Comparison of ENCODE assay signal across 18 cellular contexts in genomic region chr6:160967351-160967750, GRCh38. TPM values are rescaled to one million over a fixed set of nuclear protein-coding genes. Genes with fewer than 3 reads are reported as not detected.
DNase-seq lines count a peak whose midpoint lies in the region; ATAC-seq, FAIRE-seq and TF ChIP-seq lines count a peak whose summit lies in the region.
"Had no signal": no experiment of that assay in that cellular context is flagged by ENCODE, and none has a peak within 500 bp of the region (broad histone marks: within the 10 kb centered on the region; RNA-seq: fewer than 3 reads in every experiment).

No MANE protein-coding gene starts in this region.

- no peak overlapping the region for H3K9ac ChIP-seq in MM.1S (ENCODE audit: low read length)
- H3K9ac ChIP-seq: GM23248 had no signal

- H3K9me2 ChIP-seq in MM.1S (replicated peaks; ENCODE audit: insufficient read depth, low read length) = no peaks in the 10 kb centered on the region

- H3K4me3 ChIP-seq in left ventricle myocardium inferior (no peak overlapping the region), heart left ventricle (no peak overlapping the region), MM.1S (ENCODE audit: low read length) (no peak overlapping the region)
- H3K4me3 ChIP-seq: GM12878, GM23248 had no signal

- no peak for TF ChIP-seq CTCF in left ventricle myocardium inferior (IDR thresholded peaks at IDR 0.05; ENCODE audit: borderline replicate concordance)
- no peak for TF ChIP-seq CTCF in heart left ventricle (IDR thresholded peaks at IDR 0.05)
- no peak for TF ChIP-seq CTCF in MM.1S (IDR thresholded peaks at IDR 0.05; ENCODE audit: low read length)

- intact Hi-C loops in left ventricle myocardium inferior (cut with micrococcal nuclease) = no loop called here
- intact Hi-C loops in heart left ventricle (cut with DNase I) = no loop called here

- ATAC-seq in heart left ventricle (no peak), GM19035 (IDR thresholded peaks at IDR 0.05; ENCODE audit: unreplicated experiment) (no peak), HG03095 (IDR thresholded peaks at IDR 0.05; ENCODE audit: unreplicated experiment) (no peak)
- ATAC-seq: GM12878 had no signal

- no peak for DNase-seq in left ventricle myocardium inferior
- no peak for DNase-seq in heart left ventricle
- DNase-seq in GM12892 (ENCODE audit: insufficient read length) = no peak
- no peak for DNase-seq in MM.1S
- DNase-seq: C1 segment of cervical spinal cord; CD4-positive, CD25-positive, alpha-beta regulatory T cell; CD8-positive, alpha-beta memory T cell; COR-L47; DMS 273 treated with DMSO at 0.1 percent for 48 hours; DMS53; DND-41; EL; HCEC 1CT had no signal

- H3K4me2 ChIP-seq in MM.1S (ENCODE audit: low read depth, low read length) = peak overlapping the region; percentile 57; the same call in 1 of the 2 replicates

- H3K27me3 ChIP-seq in left ventricle myocardium inferior (ENCODE audit: low read depth) (no peaks in the 10 kb centered on the region), heart left ventricle (no peaks in the 10 kb centered on the region), MM.1S (replicated peaks; ENCODE audit: insufficient read depth, low read length) (no peaks in the 10 kb centered on the region)

- H4K20me1 ChIP-seq in MM.1S (ENCODE audit: insufficient read depth, low read length) = no peaks in the 10 kb centered on the region

- no peak overlapping the region for H2AFZ ChIP-seq in MM.1S (ENCODE audit: low read length)

- H3K36me3 ChIP-seq in left ventricle myocardium inferior = no peaks in the 10 kb centered on the region
- H3K36me3 ChIP-seq in heart left ventricle = no peaks in the 10 kb centered on the region
- H3K36me3 ChIP-seq in MM.1S (replicated peaks; ENCODE audit: insufficient read depth, low read length) = no peaks in the 10 kb centered on the region

- no peaks in the 10 kb centered on the region for H3K79me2 ChIP-seq in MM.1S (ENCODE audit: low read length)

- FAIRE-seq in GM12892 (lab: Jason Lieb, UNC) = peak; percentile 63
- FAIRE-seq: GM12878 had no signal

- H3K4me1 ChIP-seq in left ventricle myocardium inferior (peaks cover 20% of the 10 kb centered on the region), heart left ventricle (peaks cover 0 to 8% (median 0%) of the 10 kb centered on the region in 12 donors), MM.1S (ENCODE audit: low read length) (peaks cover 10% of the 10 kb centered on the region)

- TF ChIP-seq POLR2A in heart left ventricle (IDR thresholded peaks at IDR 0.05) (no peak), GM12892 (IDR thresholded peaks at IDR 0.05; ENCODE audit: low read depth, low read length) (no peak)

- peak overlapping the region; percentile 65 for H3K27ac ChIP-seq in left ventricle myocardium inferior (replicated peaks)
- peak overlapping the region in 3 of 12 donors; percentile 26 to 37 (median 34) for H3K27ac ChIP-seq in heart left ventricle
- H3K27ac ChIP-seq in MM.1S (ENCODE audit: low read length) = no peak overlapping the region; the same call in 1 of the 2 replicates
- H3K27ac ChIP-seq: GM23248, HL-60 had no signal

- WGBS in heart left ventricle, 4 donors = 75 to 91% (median 82%) methylated on average over 4 of the region's 4 CpGs

- no peaks in the 10 kb centered on the region for H3F3A ChIP-seq in MM.1S (ENCODE audit: insufficient read depth, low read length)

- H3K9me3 ChIP-seq in left ventricle myocardium inferior (replicated peaks) = no peaks in the 10 kb centered on the region
- no peaks in the 10 kb centered on the region for H3K9me3 ChIP-seq in heart left ventricle
- H3K9me3 ChIP-seq in MM.1S (replicated peaks; ENCODE audit: insufficient read depth, low read length) = no peaks in the 10 kb centered on the region

RNA-seq across cellular contexts. Expression of gene MAP3K4, which starts 24.2 kb away (rescaled TPM):
- total RNA-seq in left ventricle myocardium inferior = 37.1 TPM
- total RNA-seq in heart left ventricle = 10 to 100 TPM; 18.3 to 39.1 (median 29.2) TPM
- polyA plus RNA-seq in heart left ventricle = 10 to 100 TPM in 1 of 2 donors, 1 to 10 TPM in 1; 9.2 to 16.2 TPM
- polyA plus RNA-seq in GM12892 (2012; ENCODE audit: missing spikeins) = 20.9 TPM
